13 cellular contexts compared by ENCODE assay signal in genomic region chr7:39464350-39465054, GRCh38.
A peak's percentile ranks its signal among the peaks of the same experiment; 100 is the strongest.
DNase-seq lines count a peak whose midpoint lies in the region; ATAC-seq, FAIRE-seq and TF ChIP-seq lines count a peak whose summit lies in the region.
"Had no signal": no experiment of that assay in that cellular context is flagged by ENCODE, and none has a peak within 500 bp of the region (broad histone marks: within the 10 kb centered on the region; RNA-seq: fewer than 3 reads in every experiment).

No MANE protein-coding gene starts in this region.

- ATAC-seq in GM19351 (IDR thresholded peaks at IDR 0.05; ENCODE audit: unreplicated experiment) (peak; percentile 29), HG02759 (IDR thresholded peaks at IDR 0.05; ENCODE audit: unreplicated experiment) (peak; percentile 15), body of pancreas (peak; percentile 18)
- no peak for ATAC-seq in stimulated activated effector memory CD8-positive, alpha-beta T cell treated with anti-CD3 and anti-CD28 coated beads, Interleukin-12 subunit alpha, Interleukin-12 subunit beta, amount 100 ng/mL, for 72 hours

- no peaks in the 10 kb centered on the region for H3K27me3 ChIP-seq in body of pancreas
- H3K27me3 ChIP-seq in tibial nerve: peaks cover 0 to 4% of the 10 kb centered on the region in 2 donors
- H3K27me3 ChIP-seq: cardiac muscle cell had no signal

- no peak overlapping the region for H3K9ac ChIP-seq in kidney (ENCODE audit: low read length in 2 of 2)

- H3K27ac ChIP-seq in body of pancreas: no peak overlapping the region
- H3K27ac ChIP-seq in tibial nerve: no peak overlapping the region
- no peak overlapping the region for H3K27ac ChIP-seq in kidney (ENCODE audit: low read depth in 2 of 2, low read length in 2 of 2)
- H3K27ac ChIP-seq: cardiac muscle cell, RWPE1, spleen, VCaP had no signal

- FAIRE-seq in kidney (lab: Jason Lieb, UNC): no peak

- no peak overlapping the region for H3K4me3 Mint-ChIP-seq in progenitor cell of endocrine pancreas (ENCODE audit: low read depth)
- H3K4me3 Mint-ChIP-seq in stimulated activated effector memory CD8-positive, alpha-beta T cell treated with anti-CD3 and anti-CD28 coated beads, Interleukin-12 subunit alpha, Interleukin-12 subunit beta, amount 100 ng/mL, for 72 hours: no peak overlapping the region

- WGBS in body of pancreas, 2 donors: 72 to 74% methylated on average over 16 of the region's 16 CpGs
- whole genome bisulfite sequencing in tibial nerve, 2 donors: 67 to 68% methylated on average over 16 of the region's 16 CpGs

- peak overlapping the region; percentile 89 for H3K27ac Mint-ChIP-seq in progenitor cell of endocrine pancreas
- no peak overlapping the region for H3K27ac Mint-ChIP-seq in stimulated activated effector memory CD8-positive, alpha-beta T cell treated with anti-CD3 and anti-CD28 coated beads, Interleukin-12 subunit alpha, Interleukin-12 subunit beta, amount 100 ng/mL, for 72 hours
- H3K27ac Mint-ChIP-seq: naive thymus-derived CD4-positive, alpha-beta T cell had no signal

- H3K9me3 Mint-ChIP-seq in progenitor cell of endocrine pancreas (ENCODE audit: low read depth): no peaks in the 10 kb centered on the region
- no peaks in the 10 kb centered on the region for H3K9me3 Mint-ChIP-seq in stimulated activated effector memory CD8-positive, alpha-beta T cell treated with anti-CD3 and anti-CD28 coated beads, Interleukin-12 subunit alpha, Interleukin-12 subunit beta, amount 100 ng/mL, for 72 hours
- H3K9me3 Mint-ChIP-seq: naive thymus-derived CD4-positive, alpha-beta T cell had no signal

- no peaks in the 10 kb centered on the region for H3K36me3 Mint-ChIP-seq in progenitor cell of endocrine pancreas (ENCODE audit: insufficient read depth)
- no peaks in the 10 kb centered on the region for H3K36me3 Mint-ChIP-seq in stimulated activated effector memory CD8-positive, alpha-beta T cell treated with anti-CD3 and anti-CD28 coated beads, Interleukin-12 subunit alpha, Interleukin-12 subunit beta, amount 100 ng/mL, for 72 hours
- H3K36me3 Mint-ChIP-seq: naive thymus-derived CD4-positive, alpha-beta T cell had no signal

- intact Hi-C loops in body of pancreas (cut with DNase I) (loop anchor here (10.0 kb wide), 1 partner anchor 540 kb away; no protein-coding TSS in a partner anchor), kidney (cut with DNase I) (no loop called here)

- no peak for TF ChIP-seq POLR2A in body of pancreas (IDR thresholded peaks at IDR 0.05)
- no peak for TF ChIP-seq POLR2A in tibial nerve (IDR thresholded peaks at IDR 0.05)

- TF ChIP-seq CTCF in body of pancreas (IDR thresholded peaks at IDR 0.05) (no peak), progenitor cell of endocrine pancreas (IDR thresholded peaks at IDR 0.05; ENCODE audit: unreplicated experiment) (no peak), tibial nerve (IDR thresholded peaks at IDR 0.05) (no peak), kidney (IDR thresholded peaks at IDR 0.05; ENCODE audit: borderline replicate concordance, extremely low read depth, insufficient read depth) (no peak)

- TF ChIP-seq EP300 in tibial nerve (IDR thresholded peaks at IDR 0.05): no peak

- DNase-seq in body of pancreas (no peak), progenitor cell of endocrine pancreas (ENCODE audit: low spot score, unreplicated experiment) (no peak), tibial nerve (ENCODE audit: low spot score in 2 of 2) (no peak), activated T-cell treated with anti-CD3 and anti-CD28 coated beads for 4 hours (no peak), kidney (no peak)
- DNase-seq in stimulated activated effector memory CD8-positive, alpha-beta T cell treated with anti-CD3 and anti-CD28 coated beads, Interleukin-12 subunit alpha, Interleukin-12 subunit beta, amount 100 ng/mL, for 72 hours (ENCODE audit: low spot score in 2 of 2): no peak
- DNase-seq: spleen had no signal

- no peaks in the 10 kb centered on the region for H3K27me3 Mint-ChIP-seq in progenitor cell of endocrine pancreas

- H3K9me3 ChIP-seq in body of pancreas (no peaks in the 10 kb centered on the region), tibial nerve (no peaks in the 10 kb centered on the region), kidney (ENCODE audit: control insufficient read depth in 1 of 2, low read length in 2 of 2) (no peaks in the 10 kb centered on the region)
- H3K9me3 ChIP-seq: spleen had no signal

- H3K36me3 ChIP-seq in body of pancreas (replicated peaks in 1 of 2; ENCODE audit: insufficient read depth in 1 of 2, low read depth in 2 of 2) (no peaks in the 10 kb centered on the region), tibial nerve (no peaks in the 10 kb centered on the region), kidney (ENCODE audit: control insufficient read depth in 1 of 2, insufficient read depth in 2 of 2, low read length in 2 of 2) (no peaks in the 10 kb centered on the region)
- H3K36me3 ChIP-seq: cardiac muscle cell, spleen had no signal

- no peak overlapping the region for H3K4me3 ChIP-seq in body of pancreas
- peak overlapping the region in 1 of 4 donors; percentile 22 for H3K4me3 ChIP-seq in tibial nerve
- H3K4me3 ChIP-seq in kidney (ENCODE audit: low read length in 2 of 2): peak overlapping the region in 1 of 2 donors; percentile 2
- H3K4me3 ChIP-seq: cardiac muscle cell, spleen had no signal

- H3K4me1 Mint-ChIP-seq in progenitor cell of endocrine pancreas (ENCODE audit: low read depth): peaks cover 16% of the 10 kb centered on the region
- peaks cover 7% of the 10 kb centered on the region for H3K4me1 Mint-ChIP-seq in stimulated activated effector memory CD8-positive, alpha-beta T cell treated with anti-CD3 and anti-CD28 coated beads, Interleukin-12 subunit alpha, Interleukin-12 subunit beta, amount 100 ng/mL, for 72 hours

- H3K4me1 ChIP-seq in body of pancreas (no peaks in the 10 kb centered on the region), tibial nerve (peaks cover 0 to 13% (median 5%) of the 10 kb centered on the region in 4 donors), kidney (ENCODE audit: control insufficient read depth in 1 of 2, insufficient read depth in 1 of 2, low read depth in 1 of 2, low read length in 2 of 2) (no peaks in the 10 kb centered on the region)
